In genomic region chr3:135736740-135737139, GRCh38 we compare ENCODE assay signal across 11 cellular contexts.
A peak's percentile ranks its signal among the peaks of the same experiment; 100 is the strongest.
DNase-seq lines count a peak whose midpoint lies in the region; ATAC-seq and TF ChIP-seq lines count a peak whose summit lies in the region.
"Had no signal": no experiment of that assay in that cellular context is flagged by ENCODE, and none has a peak within 500 bp of the region (broad histone marks: within the 10 kb centered on the region; RNA-seq: fewer than 3 reads in every experiment).

No MANE protein-coding gene starts in this region.

- no peak overlapping the region for H3K27ac ChIP-seq in SJCRH30
- H3K27ac ChIP-seq in liver (ENCODE audit: low read depth in 1 of 2, low read length in 2 of 2) = no peak overlapping the region
- H3K27ac ChIP-seq in CD4-positive, alpha-beta T cell (ENCODE audit: low read depth, low read length) = no peak overlapping the region
- H3K27ac ChIP-seq: A549, left lung had no signal

- peak in 1 of 2 donors; percentile 38 for TF ChIP-seq RAD21 in liver (IDR thresholded peaks at IDR 0.05)

- H3K27me3 Mint-ChIP-seq in CD4-positive, alpha-beta T cell = no peaks in the 10 kb centered on the region

- peak; percentile 13 for TF ChIP-seq CTCF in liver (IDR thresholded peaks at IDR 0.05; ENCODE audit: low read depth, low read length, missing input control)
- no peak for TF ChIP-seq CTCF in CD4-positive, alpha-beta T cell (IDR thresholded peaks at IDR 0.05)

- H3K36me3 ChIP-seq in SJCRH30 = no peaks in the 10 kb centered on the region
- no peaks in the 10 kb centered on the region for H3K36me3 ChIP-seq in liver (ENCODE audit: control insufficient read depth in 4 of 4, insufficient read depth in 3 of 4, low read depth in 1 of 4, low read length in 3 of 4)
- H3K36me3 ChIP-seq: left lung had no signal

- H3K4me3 Mint-ChIP-seq in CD4-positive, alpha-beta T cell = no peak overlapping the region
- H3K4me3 Mint-ChIP-seq: activated CD4-positive, alpha-beta memory T cell treated with anti-CD3 and anti-CD28 coated beads for 36 hours had no signal

- no peaks in the 10 kb centered on the region for H3K36me3 Mint-ChIP-seq in CD4-positive, alpha-beta T cell (ENCODE audit: low read depth)
- H3K36me3 Mint-ChIP-seq: activated CD4-positive, alpha-beta memory T cell treated with anti-CD3 and anti-CD28 coated beads for 36 hours had no signal

- H3K4me1 Mint-ChIP-seq in CD4-positive, alpha-beta T cell (ENCODE audit: low read depth) = no peaks in the 10 kb centered on the region

- intact Hi-C loops in CD4-positive, alpha-beta T cell (cut with DNase I, micrococcal nuclease) = no loop called here

- peaks cover 10% of the 10 kb centered on the region; the same call in 1 of the 2 replicates for H3K9me3 ChIP-seq in SJCRH30 (replicated peaks)
- peaks cover 0 to 7% (median 6%) of the 10 kb centered on the region in 4 donors for H3K9me3 ChIP-seq in liver (ENCODE audit: control insufficient read depth in 4 of 4, low read length in 3 of 4)
- peaks cover 24% of the 10 kb centered on the region for H3K9me3 ChIP-seq in CD4-positive, alpha-beta T cell (ENCODE audit: control insufficient read depth, low read length)
- H3K9me3 ChIP-seq: A549 had no signal

- H3K27ac Mint-ChIP-seq in CD4-positive, alpha-beta T cell = no peak overlapping the region
- H3K27ac Mint-ChIP-seq: activated CD4-positive, alpha-beta memory T cell treated with anti-CD3 and anti-CD28 coated beads for 36 hours had no signal

- no peak overlapping the region for H3K9ac ChIP-seq in liver (ENCODE audit: low read depth in 1 of 2, low read length in 2 of 2)

- no peaks in the 10 kb centered on the region for H3K4me1 ChIP-seq in SJCRH30
- no peaks in the 10 kb centered on the region for H3K4me1 ChIP-seq in liver (ENCODE audit: control insufficient read depth in 4 of 4, insufficient read depth in 4 of 4, low read length in 3 of 4)
- H3K4me1 ChIP-seq: A549, left lung had no signal

- POLR2A ChIA-PET in CD4-positive, alpha-beta T cell (lab: Charles Lee) = no interaction called here

- WGBS in liver = 53% methylated on average over 6 of the region's 6 CpGs

- CTCF ChIA-PET in CD4-positive, alpha-beta T cell (lab: Charles Lee) = interaction anchor here (1.0 kb wide), 1 partner anchor 11 kb away, joined by 3 read pairs; no protein-coding TSS in a partner anchor

- ATAC-seq in GM21737 (IDR thresholded peaks at IDR 0.05; ENCODE audit: unreplicated experiment) = no peak
- no peak for ATAC-seq in CD4-positive, alpha-beta T cell (ENCODE audit: poor library complexity)
- ATAC-seq: left lung had no signal

- H3K4me3 ChIP-seq in SJCRH30 (no peak overlapping the region), liver (ENCODE audit: low read depth in 1 of 3, low read length in 3 of 3) (no peak overlapping the region)
- H3K4me3 ChIP-seq: A549, left lung had no signal

- H3K27me3 ChIP-seq in SJCRH30 = no peaks in the 10 kb centered on the region; the same call in 1 of the 2 replicates
- peaks cover 0 to 5% (median 1%) of the 10 kb centered on the region in 4 donors for H3K27me3 ChIP-seq in liver (ENCODE audit: control insufficient read depth in 4 of 4, insufficient read depth in 4 of 4, low read length in 3 of 4)
- no peaks in the 10 kb centered on the region for H3K27me3 ChIP-seq in CD4-positive, alpha-beta T cell (ENCODE audit: control insufficient read depth, insufficient read depth, low read length)
- H3K27me3 ChIP-seq: left lung had no signal

- DNase-seq in NCI-H1694 (lab: John Stamatoyannopoulos, UW) = peak; percentile 45
- no peak for DNase-seq in NCI-H1694 treated with DMSO at 0.1 percent for 48 hours (lab: John Stamatoyannopoulos, UW)
- DNase-seq in HK-2 (ENCODE audit: unreplicated experiment) = peak; percentile 11
- DNase-seq in SJCRH30 = peak; percentile 29 to 51
- DNase-seq in GM03348 (ENCODE audit: low spot score) = no peak
- DNase-seq in CD4-positive, alpha-beta T cell = no peak
- DNase-seq: activated CD4-positive, alpha-beta memory T cell treated with anti-CD3 and anti-CD28 coated beads for 36 hours; left lung had no signal

- H3K9me3 Mint-ChIP-seq in CD4-positive, alpha-beta T cell = peaks cover 12% of the 10 kb centered on the region

TF ChIP-seq in liver, 16 proteins besides CTCF, POLR2A, EP300 and RAD21:
- TF ChIP-seq YY1 (IDR thresholded peaks at IDR 0.05) = no peak
- no peak for TF ChIP-seq REST (IDR thresholded peaks at IDR 0.05)
- TF ChIP-seq GABPA (IDR thresholded peaks at IDR 0.05 in 1 of 2, conservative IDR thresholded peaks at IDR 0.05 in 1 of 2) = no peak
- no peak for TF ChIP-seq SP1 (IDR thresholded peaks at IDR 0.05)
- TF ChIP-seq HNF4G (IDR thresholded peaks at IDR 0.05) = no peak
- TF ChIP-seq HNF4A (conservative IDR thresholded peaks at IDR 0.05) = no peak
- TF ChIP-seq RXRA (IDR thresholded peaks at IDR 0.05) = no peak
- TF ChIP-seq ATF3 (IDR thresholded peaks at IDR 0.05) = no peak
- TF ChIP-seq, protein P1, sequence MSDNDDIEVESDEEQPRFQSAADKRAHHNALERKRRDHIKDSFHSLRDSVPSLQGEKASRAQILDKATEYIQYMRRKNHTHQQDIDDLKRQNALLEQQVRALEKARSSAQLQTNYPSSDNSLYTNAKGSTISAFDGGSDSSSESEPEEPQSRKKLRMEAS (IDR thresholded peaks at IDR 0.05) = no peak
- no peak for TF ChIP-seq NR2F2 (IDR thresholded peaks at IDR 0.05)

Comparison
In these comparisons a context has a peak if more than half of its experiments do, and no peak if none do; other contexts are left out.
1. DNase-seq: peak in NCI-H1694 (single experiment), HK-2 (single experiment) and SJCRH30 (2 of 2); none in NCI-H1694 treated with DMSO at 0.1 percent for 48 hours (single experiment), GM03348 (single experiment) and CD4-positive, alpha-beta T cell (0 of 10).